Comparison of ENCODE assay signal across 10 cellular contexts in genomic region chr11:50174189-50174588, GRCh38.
DNase-seq lines count a peak whose midpoint lies in the region.
"Had no signal": no experiment of that assay in that cellular context is flagged by ENCODE, and none has a peak within 500 bp of the region (broad histone marks: within the 10 kb centered on the region; RNA-seq: fewer than 3 reads in every experiment).

No MANE protein-coding gene starts in this region.

- no peak overlapping the region for H2AK5ac ChIP-seq in mesenchymal stem cell (ENCODE audit: low read length, severe bottlenecking)

- no peak overlapping the region for H2BK120ac ChIP-seq in mesenchymal stem cell (ENCODE audit: low read depth, low read length)

- H3K4me3 ChIP-seq in MG63 (no peak overlapping the region), adipocyte (ENCODE audit: low read length) (no peak overlapping the region), mesenchymal stem cell (ENCODE audit: insufficient read depth in 1 of 2, low read depth in 1 of 2, low read length in 2 of 2) (no peak overlapping the region)

- no peak overlapping the region for H3K23ac ChIP-seq in mesenchymal stem cell (ENCODE audit: low read length in 2 of 2)

- H3K4ac ChIP-seq in mesenchymal stem cell (ENCODE audit: low read depth in 1 of 2, low read length in 2 of 2): no peak overlapping the region

- H2BK15ac ChIP-seq in mesenchymal stem cell (ENCODE audit: low read depth, poor library complexity, severe bottlenecking): no peak overlapping the region

- no peaks in the 10 kb centered on the region for H3K79me1 ChIP-seq in mesenchymal stem cell (replicated peaks; ENCODE audit: low read length, poor library complexity, severe bottlenecking)

- H3K36me3 ChIP-seq in MG63: no peaks in the 10 kb centered on the region
- H3K36me3 ChIP-seq in adipocyte (ENCODE audit: control insufficient read depth, insufficient read depth, low read length, severe bottlenecking): no peaks in the 10 kb centered on the region
- H3K36me3 ChIP-seq in mesenchymal stem cell (ENCODE audit: control insufficient read depth in 1 of 2, insufficient read depth in 2 of 2, low read depth in 1 of 2, low read length in 2 of 2): no peaks in the 10 kb centered on the region

- no peak overlapping the region for H2AFZ ChIP-seq in mesenchymal stem cell (ENCODE audit: low read depth, low read length)

- no peak overlapping the region for H2BK5ac ChIP-seq in mesenchymal stem cell (ENCODE audit: low read depth, low read length, poor library complexity, severe bottlenecking)

- H3K14ac ChIP-seq in mesenchymal stem cell (ENCODE audit: low read length in 2 of 2): no peak overlapping the region

- no peak overlapping the region for H4K8ac ChIP-seq in mesenchymal stem cell (ENCODE audit: low read length)

- H3K18ac ChIP-seq in mesenchymal stem cell (ENCODE audit: low read depth in 1 of 2, low read length in 2 of 2): no peak overlapping the region

- no peak overlapping the region for H4K91ac ChIP-seq in mesenchymal stem cell (ENCODE audit: low read length)

- peak; percentile 2 for DNase-seq in GM04504 (ENCODE audit: low read depth)
- peak; percentile 8 for DNase-seq in MG63
- DNase-seq in adipocyte (ENCODE audit: low read depth): peak; percentile 57
- DNase-seq in mesenchymal stem cell: no peak
- no peak for DNase-seq in NCI-H2081 treated with DMSO at 0.1 percent for 48 hours (lab: John Stamatoyannopoulos, UW)
- DNase-seq in activated CD4-positive, alpha-beta T cell treated with anti-CD3 and anti-CD28 coated beads, Interleukin-2, amount 50 U/mL, for 4 hours: no peak
- DNase-seq in activated effector memory CD4-positive, alpha-beta T cell treated with anti-CD3 and anti-CD28 coated beads, Interleukin-2, amount 50 U/mL, for 16 hours: no peak
- DNase-seq: activated CD4-positive, alpha-beta memory T cell treated with anti-CD3 and anti-CD28 coated beads for 36 hours; DMS79; right cardiac atrium had no signal

- H3K27me3 ChIP-seq in MG63 (no peaks in the 10 kb centered on the region), adipocyte (replicated peaks; ENCODE audit: control insufficient read depth, insufficient read depth, low read length) (no peaks in the 10 kb centered on the region), mesenchymal stem cell (ENCODE audit: control insufficient read depth in 1 of 2, insufficient read depth in 1 of 2, low read length in 2 of 2) (no peaks in the 10 kb centered on the region)

- H3K9me3 ChIP-seq in MG63 (no peaks in the 10 kb centered on the region), adipocyte (ENCODE audit: control insufficient read depth, low read length) (no peaks in the 10 kb centered on the region), mesenchymal stem cell (ENCODE audit: control insufficient read depth, low read length) (no peaks in the 10 kb centered on the region)

- H3K27ac ChIP-seq in mesenchymal stem cell (ENCODE audit: low read length, poor library complexity, severe bottlenecking): no peak overlapping the region

- no peak overlapping the region for H2BK12ac ChIP-seq in mesenchymal stem cell (ENCODE audit: low read length in 2 of 2)

- no peak overlapping the region for H3K4me2 ChIP-seq in mesenchymal stem cell (ENCODE audit: low read length, poor library complexity, severe bottlenecking)

- H3K4me1 ChIP-seq in adipocyte (ENCODE audit: control insufficient read depth, insufficient read depth, low read length) (peaks cover 17% of the 10 kb centered on the region), mesenchymal stem cell (ENCODE audit: control insufficient read depth, insufficient read depth, low read depth, low read length) (no peaks in the 10 kb centered on the region)

- no peak overlapping the region for H3K9ac ChIP-seq in adipocyte (ENCODE audit: low read length)
- H3K9ac ChIP-seq in mesenchymal stem cell (ENCODE audit: low read length): peak overlapping the region; percentile 70

Comparison
In these comparisons a context has a peak if more than half of its experiments do, and no peak if none do; other contexts are left out.
1. DNase-seq: peak in GM04504 (single experiment), MG63 (single experiment) and adipocyte (single experiment); none in mesenchymal stem cell (single experiment), NCI-H2081 treated with DMSO at 0.1 percent for 48 hours (single experiment), activated CD4-positive, alpha-beta T cell treated with anti-CD3 and anti-CD28 coated beads, Interleukin-2, amount 50 U/mL, for 4 hours (0 of 2) and activated effector memory CD4-positive, alpha-beta T cell treated with anti-CD3 and anti-CD28 coated beads, Interleukin-2, amount 50 U/mL, for 16 hours (single experiment).